Comparison of ENCODE assay signal across 14 cellular contexts in the genomic region with DNA sequence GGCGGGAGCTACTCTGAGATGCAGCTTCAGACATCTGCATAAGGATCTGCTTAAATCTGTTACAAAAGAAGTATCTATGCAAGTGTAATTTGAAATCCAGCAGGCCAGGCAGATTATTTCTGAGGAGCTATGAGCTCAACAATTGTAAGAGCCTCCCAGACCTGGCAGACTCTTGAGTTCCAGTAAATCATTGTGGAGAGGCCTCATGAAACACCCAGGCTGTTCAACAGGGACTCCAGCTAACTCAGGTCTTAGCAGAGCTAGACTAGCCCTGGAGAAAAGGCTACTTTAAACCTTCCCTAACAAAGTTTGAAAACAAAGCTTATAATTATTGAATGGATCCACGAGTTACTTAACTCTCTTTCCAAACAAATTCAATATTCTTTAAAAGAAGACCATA.
DNase-seq lines count a peak whose midpoint lies in the region; ATAC-seq and TF ChIP-seq lines count a peak whose summit lies in the region.
"Had no signal": no experiment of that assay in that cellular context is flagged by ENCODE, and none has a peak within 500 bp of the region (broad histone marks: within the 10 kb centered on the region; RNA-seq: fewer than 3 reads in every experiment).

No MANE protein-coding gene starts in this region.

- no peak overlapping the region for H3K4me3 ChIP-seq in H7 (ENCODE audit: insufficient read depth, low read depth, low read length)
- no peak overlapping the region for H3K4me3 ChIP-seq in epithelial cell of proximal tubule (ENCODE audit: low read depth, low read length)
- H3K4me3 ChIP-seq in OCI-LY7 (ENCODE audit: low read depth, low read length, poor library complexity, severe bottlenecking), result no peak overlapping the region
- no peak overlapping the region for H3K4me3 ChIP-seq in ascending aorta

- H3K27me3 ChIP-seq in H7 (ENCODE audit: control insufficient read depth, insufficient read depth, low read length), result no peaks in the 10 kb centered on the region
- no peaks in the 10 kb centered on the region for H3K27me3 ChIP-seq in ascending aorta

- no peaks in the 10 kb centered on the region for H3K27me3 Mint-ChIP-seq in nephron progenitor cell (ENCODE audit: low read depth, poor library complexity)

- H3K27ac ChIP-seq in OCI-LY7 (ENCODE audit: low read depth, low read length, poor library complexity, severe bottlenecking) (no peak overlapping the region), ascending aorta (no peak overlapping the region)
- H3K27ac ChIP-seq: C4-2B had no signal

- no peak overlapping the region for H3K4me3 Mint-ChIP-seq in nephron progenitor cell

- H3K9me3 ChIP-seq in OCI-LY7 (ENCODE audit: low read length), result no peaks in the 10 kb centered on the region
- H3K9me3 ChIP-seq in ascending aorta, result no peaks in the 10 kb centered on the region

- H4K20me1 ChIP-seq in OCI-LY7 (ENCODE audit: insufficient read depth, low read length), result no peaks in the 10 kb centered on the region

- H3K27ac Mint-ChIP-seq in nephron progenitor cell, result no peak overlapping the region

- no peak overlapping the region for H3K4me2 ChIP-seq in OCI-LY7 (ENCODE audit: low read length)

- no peak overlapping the region for H2AFZ ChIP-seq in OCI-LY7 (ENCODE audit: low read length)

- no peaks in the 10 kb centered on the region for H3K9me3 Mint-ChIP-seq in nephron progenitor cell

- intact Hi-C loops in OCI-LY7 (cut with micrococcal nuclease; ENCODE audit: unreplicated experiment) (no loop called here), ascending aorta (cut with DNase I) (no loop called here)

- H3K9me2 ChIP-seq in OCI-LY7 (ENCODE audit: insufficient read depth, low read length), result no peaks in the 10 kb centered on the region

- CTCF ChIA-PET in OCI-LY7 (lab: Charles Lee; ENCODE audit: unreplicated experiment), result no interaction called here

- TF ChIP-seq CTCF in epithelial cell of proximal tubule (conservative IDR thresholded peaks at IDR 0.05; ENCODE audit: low read depth, low read length), result no peak
- no peak for TF ChIP-seq CTCF in nephron progenitor cell (IDR thresholded peaks at IDR 0.05)
- TF ChIP-seq CTCF in OCI-LY7 (conservative IDR thresholded peaks at IDR 0.05; ENCODE audit: low read length), result no peak
- no peak for TF ChIP-seq CTCF in ascending aorta (IDR thresholded peaks at IDR 0.05)

- peaks cover 8% of the 10 kb centered on the region for H3K4me1 Mint-ChIP-seq in nephron progenitor cell

- H3K36me3 ChIP-seq in H7 (replicated peaks; ENCODE audit: control insufficient read depth, insufficient read depth, low read length) (no peaks in the 10 kb centered on the region), OCI-LY7 (ENCODE audit: insufficient read depth, low read length) (no peaks in the 10 kb centered on the region), ascending aorta (no peaks in the 10 kb centered on the region)

- no peak for ATAC-seq in GM18519 (IDR thresholded peaks at IDR 0.05; ENCODE audit: low FRiP score, unreplicated experiment)
- ATAC-seq: PC-3 had no signal

- no TSS peak for BruUV-seq in OCI-LY7 (replicated peaks; lab: Mats Ljungman, UMichigan)

- H3K36me3 Mint-ChIP-seq in nephron progenitor cell (ENCODE audit: low read depth), result no peaks in the 10 kb centered on the region

- H3K79me2 ChIP-seq in OCI-LY7 (ENCODE audit: insufficient read depth, low read depth, low read length), result no peaks in the 10 kb centered on the region

- POLR2A ChIA-PET in OCI-LY7 (lab: Charles Lee), result no interaction called here

- peak; percentile 8 for DNase-seq in H7
- DNase-seq in epithelial cell of proximal tubule (ENCODE audit: low read depth), result peak; percentile 9
- peak; percentile 5 for DNase-seq in nephron progenitor cell
- no peak for DNase-seq in OCI-LY7 (ENCODE audit: low spot score)
- no peak for DNase-seq in medulla oblongata (ENCODE audit: extremely low spot score)
- DNase-seq in ascending aorta (ENCODE audit: low spot score in 2 of 2), result no peak
- DNase-seq: MV-4-11; NCI-H1436; NCI-H2029 treated with DMSO at 0.1 percent for 48 hours; NCI-H526; NK-92 treated with Interleukin-12 subunit alpha and Interleukin-12 subunit beta, amount 100 ng/mL, for 24 hours; PC-3 had no signal

- H3K4me1 ChIP-seq in OCI-LY7 (ENCODE audit: insufficient read depth, low read length, poor library complexity, severe bottlenecking) (no peaks in the 10 kb centered on the region), ascending aorta (no peaks in the 10 kb centered on the region)

Comparison
In these comparisons a context has a peak if more than half of its experiments do, and no peak if none do; other contexts are left out.
1. DNase-seq: peak in H7 (single experiment), epithelial cell of proximal tubule (single experiment) and nephron progenitor cell (single experiment); none in OCI-LY7 (single experiment), medulla oblongata (single experiment) and ascending aorta (0 of 2).